ENCODE assay signal across 8 cellular contexts in genomic region chr15:75508741-75509532, GRCh38. TPM values are rescaled to one million over a fixed set of nuclear protein-coding genes. Genes with fewer than 3 reads are reported as not detected.
DNase-seq lines count a peak whose midpoint lies in the region; ATAC-seq and TF ChIP-seq lines count a peak whose summit lies in the region.

No MANE protein-coding gene starts in this region.

- no peak overlapping the region for H3K4me3 ChIP-seq in KMS-11 (IDR thresholded peaks at IDR 0.05; ENCODE audit: insufficient read depth, low read depth, low read length)

- H3K27ac ChIP-seq in KMS-11 = no peak overlapping the region

- no peaks in the 10 kb centered on the region for H3K27me3 ChIP-seq in KMS-11 (ENCODE audit: insufficient read depth, low read depth)

- POLR2A ChIA-PET in activated CD4-positive, alpha-beta memory T cell treated with anti-CD3 and anti-CD28 coated beads for 36 hours (lab: Charles Lee) = no interaction called here

- TF ChIP-seq CTCF in KMS-11 (conservative IDR thresholded peaks at IDR 0.05; ENCODE audit: low read depth, low read length) = peak; percentile 61

- no peak for ATAC-seq in activated naive CD8-positive, alpha-beta T cell treated with anti-CD3 and anti-CD28 coated beads, Interleukin-2, amount 50 U/mL, for 24 hours

- no peak overlapping the region for H3K9ac ChIP-seq in KMS-11

- H3K4me1 ChIP-seq in KMS-11 (ENCODE audit: low read depth, poor library complexity, severe bottlenecking) = no peaks in the 10 kb centered on the region

- no peaks in the 10 kb centered on the region for H3K79me2 ChIP-seq in KMS-11 (ENCODE audit: insufficient read depth, low read depth)

- no peak overlapping the region for H3K27ac Mint-ChIP-seq in activated T-helper 1 cell treated with anti-CD3 and anti-CD28 coated beads, Interleukin-12 subunit alpha, Interleukin-12 subunit beta, Interleukin-2, Interleukin-4 antibody, amounts not matched to agents 30 ng/mL and 10 ng/mL and 1 ng/mL, durations not matched to agents 14 hours and 24 hours and 36 hours
- no peak overlapping the region for H3K27ac Mint-ChIP-seq in activated CD4-positive, alpha-beta memory T cell treated with anti-CD3 and anti-CD28 coated beads for 36 hours
- H3K27ac Mint-ChIP-seq in activated naive CD8-positive, alpha-beta T cell treated with anti-CD3 and anti-CD28 coated beads, Interleukin-2, amount 50 U/mL, for 24 hours = no peak overlapping the region

- H3K36me3 ChIP-seq in KMS-11 (ENCODE audit: insufficient read depth) = no peaks in the 10 kb centered on the region; the same call in 1 of the 2 replicates

- no peaks in the 10 kb centered on the region for H3K4me1 Mint-ChIP-seq in activated T-helper 1 cell treated with anti-CD3 and anti-CD28 coated beads, Interleukin-12 subunit alpha, Interleukin-12 subunit beta, Interleukin-2, Interleukin-4 antibody, amounts not matched to agents 30 ng/mL and 10 ng/mL and 1 ng/mL, durations not matched to agents 14 hours and 24 hours and 36 hours (ENCODE audit: low read depth)
- no peaks in the 10 kb centered on the region for H3K4me1 Mint-ChIP-seq in activated CD4-positive, alpha-beta memory T cell treated with anti-CD3 and anti-CD28 coated beads for 36 hours (ENCODE audit: low read depth)
- H3K4me1 Mint-ChIP-seq in activated naive CD8-positive, alpha-beta T cell treated with anti-CD3 and anti-CD28 coated beads, Interleukin-2, amount 50 U/mL, for 24 hours = peaks cover 4% of the 10 kb centered on the region

- H4K20me1 ChIP-seq in KMS-11 (ENCODE audit: insufficient read depth) = no peaks in the 10 kb centered on the region

- H3K4me2 ChIP-seq in KMS-11 = no peak overlapping the region

- peaks cover 16% of the 10 kb centered on the region for H3K36me3 Mint-ChIP-seq in activated T-helper 1 cell treated with anti-CD3 and anti-CD28 coated beads, Interleukin-12 subunit alpha, Interleukin-12 subunit beta, Interleukin-2, Interleukin-4 antibody, amounts not matched to agents 30 ng/mL and 10 ng/mL and 1 ng/mL, durations not matched to agents 14 hours and 24 hours and 36 hours (ENCODE audit: low read depth)
- peaks cover 10% of the 10 kb centered on the region for H3K36me3 Mint-ChIP-seq in activated CD4-positive, alpha-beta memory T cell treated with anti-CD3 and anti-CD28 coated beads for 36 hours
- peaks cover 5% of the 10 kb centered on the region for H3K36me3 Mint-ChIP-seq in activated naive CD8-positive, alpha-beta T cell treated with anti-CD3 and anti-CD28 coated beads, Interleukin-2, amount 50 U/mL, for 24 hours (ENCODE audit: low read depth)

- no peaks in the 10 kb centered on the region for H3K27me3 Mint-ChIP-seq in activated T-helper 1 cell treated with anti-CD3 and anti-CD28 coated beads, Interleukin-12 subunit alpha, Interleukin-12 subunit beta, Interleukin-2, Interleukin-4 antibody, amounts not matched to agents 30 ng/mL and 10 ng/mL and 1 ng/mL, durations not matched to agents 14 hours and 24 hours and 36 hours (ENCODE audit: insufficient read depth)
- H3K27me3 Mint-ChIP-seq in activated CD4-positive, alpha-beta memory T cell treated with anti-CD3 and anti-CD28 coated beads for 36 hours = no peaks in the 10 kb centered on the region
- no peaks in the 10 kb centered on the region for H3K27me3 Mint-ChIP-seq in activated naive CD8-positive, alpha-beta T cell treated with anti-CD3 and anti-CD28 coated beads, Interleukin-2, amount 50 U/mL, for 24 hours

- DNase-seq in SIG-M5 treated with dmso at 0.1 percent for 504 hours (lab: John Stamatoyannopoulos, UW; ENCODE audit: unreplicated experiment) (peak; percentile 35), SIG-M5 (lab: John Stamatoyannopoulos, UW) (no peak), iris pigment epithelial cell (ENCODE audit: low read depth) (peak; percentile 71), mesenteric fat pad (ENCODE audit: low spot score) (no peak)
- DNase-seq in activated T-helper 1 cell treated with anti-CD3 and anti-CD28 coated beads, Interleukin-12 subunit alpha, Interleukin-12 subunit beta, Interleukin-2, Interleukin-4 antibody, amounts not matched to agents 30 ng/mL and 10 ng/mL and 1 ng/mL, durations not matched to agents 14 hours and 24 hours and 36 hours (ENCODE audit: low spot score) = peak; percentile 4
- no peak for DNase-seq in activated CD4-positive, alpha-beta memory T cell treated with anti-CD3 and anti-CD28 coated beads for 36 hours
- DNase-seq in activated naive CD8-positive, alpha-beta T cell treated with anti-CD3 and anti-CD28 coated beads, Interleukin-2, amount 50 U/mL, for 24 hours = no peak

- intact Hi-C loops in activated T-helper 1 cell treated with anti-CD3 and anti-CD28 coated beads, Interleukin-12 subunit alpha, Interleukin-12 subunit beta, Interleukin-2, Interleukin-4 antibody, amounts not matched to agents 30 ng/mL and 10 ng/mL and 1 ng/mL, durations not matched to agents 14 hours and 24 hours and 36 hours (cut with micrococcal nuclease) = loop anchor here (1.0 kb wide), 2 partner anchors 131 to 174 kb away; partner anchors contain the start of gene IMP3
- intact Hi-C loops in activated CD4-positive, alpha-beta memory T cell treated with anti-CD3 and anti-CD28 coated beads for 36 hours (cut with micrococcal nuclease) = loop anchor here (1.0 kb wide), 2 partner anchors 132 to 174 kb away; no protein-coding TSS in a partner anchor

- CTCF ChIA-PET in activated CD4-positive, alpha-beta memory T cell treated with anti-CD3 and anti-CD28 coated beads for 36 hours (lab: Charles Lee) = interaction anchor here (0.6 to 3.0 kb wide), 14 partner anchors 8 to 293 kb away, joined by 3 to 23 read pairs (median 4); partner anchors contain the start of genes IMP3, MAN2C1, PTPN9 and SNUPN

- no peak overlapping the region for H2AFZ ChIP-seq in KMS-11 (ENCODE audit: low read depth)

- H3K9me3 Mint-ChIP-seq in activated T-helper 1 cell treated with anti-CD3 and anti-CD28 coated beads, Interleukin-12 subunit alpha, Interleukin-12 subunit beta, Interleukin-2, Interleukin-4 antibody, amounts not matched to agents 30 ng/mL and 10 ng/mL and 1 ng/mL, durations not matched to agents 14 hours and 24 hours and 36 hours = no peaks in the 10 kb centered on the region
- no peaks in the 10 kb centered on the region for H3K9me3 Mint-ChIP-seq in activated CD4-positive, alpha-beta memory T cell treated with anti-CD3 and anti-CD28 coated beads for 36 hours
- H3K9me3 Mint-ChIP-seq in activated naive CD8-positive, alpha-beta T cell treated with anti-CD3 and anti-CD28 coated beads, Interleukin-2, amount 50 U/mL, for 24 hours = no peaks in the 10 kb centered on the region

- no peak overlapping the region for H3K4me3 Mint-ChIP-seq in activated T-helper 1 cell treated with anti-CD3 and anti-CD28 coated beads, Interleukin-12 subunit alpha, Interleukin-12 subunit beta, Interleukin-2, Interleukin-4 antibody, amounts not matched to agents 30 ng/mL and 10 ng/mL and 1 ng/mL, durations not matched to agents 14 hours and 24 hours and 36 hours
- H3K4me3 Mint-ChIP-seq in activated CD4-positive, alpha-beta memory T cell treated with anti-CD3 and anti-CD28 coated beads for 36 hours = no peak overlapping the region
- no peak overlapping the region for H3K4me3 Mint-ChIP-seq in activated naive CD8-positive, alpha-beta T cell treated with anti-CD3 and anti-CD28 coated beads, Interleukin-2, amount 50 U/mL, for 24 hours

RNA-seq across cellular contexts. Expression of gene SIN3A, which starts 57.4 kb away (rescaled TPM):
- 97.5 and 106 TPM in 2 replicates for total RNA-seq in activated T-helper 1 cell treated with anti-CD3 and anti-CD28 coated beads, Interleukin-12 subunit alpha, Interleukin-12 subunit beta, Interleukin-2, Interleukin-4 antibody, amounts not matched to agents 30 ng/mL and 10 ng/mL and 1 ng/mL, durations not matched to agents 14 hours and 24 hours and 36 hours
- 10 to 100 TPM; 80.1 to 83.3 TPM for total RNA-seq in activated CD4-positive, alpha-beta memory T cell treated with anti-CD3 and anti-CD28 coated beads for 36 hours
- 41.9 TPM for total RNA-seq in mesenteric fat pad

Comparison
In these comparisons a context has a peak if more than half of its experiments do, and no peak if none do; other contexts are left out.
1. DNase-seq: peak in SIG-M5 treated with dmso at 0.1 percent for 504 hours (single experiment), activated T-helper 1 cell treated with anti-CD3 and anti-CD28 coated beads, Interleukin-12 subunit alpha, Interleukin-12 subunit beta, Interleukin-2, Interleukin-4 antibody, amounts not matched to agents 30 ng/mL and 10 ng/mL and 1 ng/mL, durations not matched to agents 14 hours and 24 hours and 36 hours (single experiment) and iris pigment epithelial cell (single experiment); none in SIG-M5 (single experiment), activated CD4-positive, alpha-beta memory T cell treated with anti-CD3 and anti-CD28 coated beads for 36 hours (single experiment), mesenteric fat pad (single experiment) and activated naive CD8-positive, alpha-beta T cell treated with anti-CD3 and anti-CD28 coated beads, Interleukin-2, amount 50 U/mL, for 24 hours (single experiment).